ENCODE assay signal across 18 cellular contexts in genomic region chr14:50846171-50846880, GRCh38. TPM values are rescaled to one million over a fixed set of nuclear protein-coding genes. Genes with fewer than 3 reads are reported as not detected.
DNase-seq lines count a peak whose midpoint lies in the region; ATAC-seq and TF ChIP-seq lines count a peak whose summit lies in the region.
"Had no signal": no experiment of that assay in that cellular context is flagged by ENCODE, and none has a peak within 500 bp of the region (broad histone marks: within the 10 kb centered on the region; RNA-seq: fewer than 3 reads in every experiment).

No MANE protein-coding gene starts in this region.

- no peaks in the 10 kb centered on the region for H3K79me2 ChIP-seq in trophoblast cell (ENCODE audit: control insufficient read depth, insufficient read depth, low read length, poor library complexity)

- TF ChIP-seq POLR2A in esophagus muscularis mucosa (IDR thresholded peaks at IDR 0.05; ENCODE audit: low read depth) = no peak

- no peak overlapping the region for H3K18ac ChIP-seq in trophoblast cell (ENCODE audit: low read length)

- H4K91ac ChIP-seq in trophoblast cell (ENCODE audit: low read depth, low read length) = no peak overlapping the region

- DNase-seq in ELR (ENCODE audit: low read depth) = peak; percentile 96
- no peak for DNase-seq in RWPE2 (ENCODE audit: low spot score)
- DNase-seq in fibroblast of mammary gland (ENCODE audit: low read depth) = peak; percentile 73
- peak; percentile 59 to 74 for DNase-seq in trophoblast cell
- no peak for DNase-seq in NCI-H1105 (lab: John Stamatoyannopoulos, UW)
- DNase-seq in germinal center (ENCODE audit: low spot score) = no peak
- DNase-seq in esophagus muscularis mucosa (ENCODE audit: extremely low spot score) = no peak
- DNase-seq: activated CD4-positive, alpha-beta memory T cell treated with anti-CD3 and anti-CD28 coated beads for 36 hours; CD4-positive, alpha-beta T cell; NCI-H2227 treated with DMSO at 0.1 percent for 48 hours; stimulated activated naive CD8-positive, alpha-beta T cell treated with anti-CD3 and anti-CD28 coated beads, Interleukin-15, Interleukin-2, amounts not matched to agents 100 U/mL and 50 U/mL, for 24 hours had no signal

- no peak overlapping the region for H2BK120ac ChIP-seq in trophoblast cell (ENCODE audit: insufficient read depth, low read length, poor library complexity)

- H3K4me1 ChIP-seq in RWPE2 (ENCODE audit: insufficient read depth, poor library complexity, severe bottlenecking) (no peaks in the 10 kb centered on the region), trophoblast cell (ENCODE audit: control insufficient read depth in 1 of 2, insufficient read depth in 2 of 2, low read length in 2 of 2) (peaks cover 0 to 4% of the 10 kb centered on the region in 2 experiments), esophagus muscularis mucosa (no peaks in the 10 kb centered on the region)

- ATAC-seq in RWPE2 (ENCODE audit: low read depth) (peak; percentile 90), GM21447 (IDR thresholded peaks at IDR 0.05; ENCODE audit: unreplicated experiment) (no peak)
- ATAC-seq: stimulated activated naive CD8-positive, alpha-beta T cell treated with anti-CD3 and anti-CD28 coated beads, Interleukin-15, Interleukin-2, amounts not matched to agents 100 U/mL and 50 U/mL, for 24 hours had no signal

- H3K9me3 ChIP-seq in RWPE2 (ENCODE audit: severe bottlenecking) = no peaks in the 10 kb centered on the region
- H3K9me3 ChIP-seq in trophoblast cell (ENCODE audit: insufficient read depth, low read depth, low read length) = no peaks in the 10 kb centered on the region
- H3K9me3 ChIP-seq in esophagus muscularis mucosa = no peaks in the 10 kb centered on the region

- H4K8ac ChIP-seq in trophoblast cell (ENCODE audit: low read depth, low read length) = no peak overlapping the region

- intact Hi-C loops in esophagus muscularis mucosa (cut with DNase I) = no loop called here

- peaks cover 3% of the 10 kb centered on the region for H3K27me3 ChIP-seq in RWPE2 (ENCODE audit: insufficient read depth, poor library complexity, severe bottlenecking)
- no peaks in the 10 kb centered on the region for H3K27me3 ChIP-seq in trophoblast cell (ENCODE audit: insufficient read depth, low read length)
- no peaks in the 10 kb centered on the region for H3K27me3 ChIP-seq in esophagus muscularis mucosa

- no peak overlapping the region for H2BK12ac ChIP-seq in trophoblast cell (ENCODE audit: low read length)

- H3K4me3 ChIP-seq in RWPE2 (ENCODE audit: severe bottlenecking) = no peak overlapping the region
- H3K4me3 ChIP-seq in fibroblast of mammary gland (ENCODE audit: control insufficient read depth, low read depth, low read length) = no peak overlapping the region
- H3K4me3 ChIP-seq in trophoblast cell (ENCODE audit: low read depth, low read length) = no peak overlapping the region
- H3K4me3 ChIP-seq in esophagus muscularis mucosa = no peak overlapping the region

- H2AK5ac ChIP-seq in trophoblast cell (ENCODE audit: low read length) = no peak overlapping the region

- H2AFZ ChIP-seq in trophoblast cell (ENCODE audit: insufficient read depth, low read length, poor library complexity) = no peak overlapping the region

- H3K4ac ChIP-seq in trophoblast cell (ENCODE audit: low read depth, low read length) = no peak overlapping the region

- H3K23ac ChIP-seq in trophoblast cell (ENCODE audit: low read length) = no peak overlapping the region

- no peak overlapping the region for H4K12ac ChIP-seq in trophoblast cell (ENCODE audit: low read depth, low read length)

- no peak for TF ChIP-seq EP300 in esophagus muscularis mucosa (IDR thresholded peaks at IDR 0.05)

- no peak overlapping the region for H3K27ac ChIP-seq in RWPE2 (ENCODE audit: poor library complexity, severe bottlenecking)
- H3K27ac ChIP-seq in trophoblast cell (ENCODE audit: low read depth, low read length) = no peak overlapping the region
- no peak overlapping the region for H3K27ac ChIP-seq in esophagus muscularis mucosa (replicated peaks in 1 of 4)

- H3K9ac ChIP-seq in trophoblast cell (ENCODE audit: low read length) = no peak overlapping the region

- WGBS in trophoblast cell (ENCODE audit: extremely low coverage, insufficient coverage, insufficient read length) = no CpG with 5 or more reads among the region's 8 CpGs
- WGBS in esophagus muscularis mucosa = 83% methylated on average over 8 of the region's 8 CpGs

- TF ChIP-seq CTCF in RWPE2 (IDR thresholded peaks at IDR 0.05; ENCODE audit: poor library complexity, severe bottlenecking) (no peak), fibroblast of mammary gland (conservative IDR thresholded peaks at IDR 0.05; ENCODE audit: control insufficient read depth, insufficient read depth, low read depth, low read length) (no peak), esophagus muscularis mucosa (IDR thresholded peaks at IDR 0.05) (no peak)

- H3K36me3 ChIP-seq in RWPE2 (ENCODE audit: low read depth) (no peaks in the 10 kb centered on the region), trophoblast cell (ENCODE audit: control insufficient read depth in 1 of 2, insufficient read depth in 2 of 2, low read length in 2 of 2) (no peaks in the 10 kb centered on the region), esophagus muscularis mucosa (no peaks in the 10 kb centered on the region)

- no peaks in the 10 kb centered on the region for H3K79me1 ChIP-seq in trophoblast cell (ENCODE audit: low read length)

- H2BK5ac ChIP-seq in trophoblast cell (ENCODE audit: low read depth, low read length, poor library complexity) = no peak overlapping the region

- no peak overlapping the region for H3K4me2 ChIP-seq in trophoblast cell (ENCODE audit: low read length)

- no peak overlapping the region for H3K14ac ChIP-seq in trophoblast cell (ENCODE audit: low read length)

RNA-seq across cellular contexts. Expression of gene NIN, which starts 15.4 kb away (rescaled TPM):
- polyA plus RNA-seq in trophoblast cell (2013) = 9.6 TPM in 2 replicates
- 10 to 100 TPM; 26.2 to 38.8 (median 34.1) TPM for total RNA-seq in esophagus muscularis mucosa

RNA-seq across cellular contexts. Expression of gene ABHD12B, which starts 25.5 kb away (rescaled TPM):
- polyA plus RNA-seq in trophoblast cell (2013) = not detected in 2 replicates
- total RNA-seq in esophagus muscularis mucosa = not detected
- total RNA-seq: activated CD4-positive, alpha-beta memory T cell treated with anti-CD3 and anti-CD28 coated beads for 36 hours; cardiac septum; CD4-positive, alpha-beta T cell; G401; HT-29; mononuclear cell; pulmonary artery endothelial cell; T-helper 2 cell treated with Interferon-gamma antibody and Interleukin-4, amounts not matched to agents 100 ng/mL and 5 ng/mL, for 36 hours had no signal

Comparison
In these comparisons a context has a peak if more than half of its experiments do, and no peak if none do; other contexts are left out.
1. DNase-seq: peak in ELR (single experiment), fibroblast of mammary gland (single experiment) and trophoblast cell (2 of 2); none in RWPE2 (single experiment), NCI-H1105 (single experiment), germinal center (single experiment) and esophagus muscularis mucosa (single experiment).